ENCODE assay signal across 11 cellular contexts in genomic region chr6:126803769-126804168, GRCh38.
DNase-seq lines count a peak whose midpoint lies in the region; ATAC-seq and TF ChIP-seq lines count a peak whose summit lies in the region.
"Had no signal": no experiment of that assay in that cellular context is flagged by ENCODE, and none has a peak within 500 bp of the region (broad histone marks: within the 10 kb centered on the region; RNA-seq: fewer than 3 reads in every experiment).

No MANE protein-coding gene starts in this region.

- ATAC-seq in GM18519 (IDR thresholded peaks at IDR 0.05; ENCODE audit: low FRiP score, unreplicated experiment) (peak; percentile 23), GM19467 (IDR thresholded peaks at IDR 0.05; ENCODE audit: unreplicated experiment) (peak; percentile 18), HG02885 (IDR thresholded peaks at IDR 0.05; ENCODE audit: poor library complexity, unreplicated experiment) (peak; percentile 46), left lobe of liver (no peak)
- ATAC-seq: natural killer cell treated with Interleukin-12 subunit alpha and Interleukin-12 subunit beta and Interleukin-15 and Interleukin-18, amount 100 ng/mL, for 72 hours had no signal

- TF ChIP-seq EP300 in Ishikawa (IDR thresholded peaks at IDR 0.05; ENCODE audit: borderline replicate concordance), result no peak

- no peak for TF ChIP-seq RAD21 in Ishikawa (IDR thresholded peaks at IDR 0.05; ENCODE audit: low read depth)

- DNase-seq in islet precursor cell (no peak), NCI-H524 (lab: John Stamatoyannopoulos, UW) (no peak), left lobe of liver (ENCODE audit: low spot score) (no peak), middle frontal gyrus (ENCODE audit: extremely low spot score, low spot score) (no peak)
- DNase-seq: stimulated activated CD4-positive, alpha-beta T cell treated with anti-CD3 and anti-CD28 coated beads, Interleukin-1b, Interleukin-23, amount 100 ng/mL, for 48 hours; tibial artery had no signal

TF ChIP-seq in Ishikawa, 13 proteins besides CTCF, POLR2A, EP300 and RAD21:
- TF ChIP-seq NFIC (IDR thresholded peaks at IDR 0.05) (peak; percentile 35; the same call in 1 of the 2 replicates), ZBTB7A (IDR thresholded peaks at IDR 0.05; ENCODE audit: low read depth) (no peak)
